ENCODE assay signal across 2 cellular contexts in the genomic region with DNA sequence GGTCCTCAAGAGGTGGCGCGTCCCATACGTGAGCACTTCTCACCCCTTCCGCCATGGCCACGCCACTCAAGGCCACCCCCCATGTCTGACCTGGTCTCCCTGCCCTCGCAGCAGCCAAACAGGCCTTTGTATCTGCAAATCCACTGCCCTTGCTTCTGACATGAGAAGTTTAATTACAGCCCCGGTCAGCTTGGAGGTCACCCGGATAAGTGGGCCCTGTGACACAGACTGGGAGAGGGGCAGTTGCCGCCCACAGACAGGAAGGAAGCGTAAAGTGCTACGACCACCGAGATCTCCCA.
TF ChIP-seq lines count a peak whose summit lies in the region.

No MANE protein-coding gene starts in this region.

TF ChIP-seq in SK-N-SH, 30 proteins besides CTCF, POLR2A, EP300 and RAD21 (continued from another document):
- TF ChIP-seq, protein P1, sequence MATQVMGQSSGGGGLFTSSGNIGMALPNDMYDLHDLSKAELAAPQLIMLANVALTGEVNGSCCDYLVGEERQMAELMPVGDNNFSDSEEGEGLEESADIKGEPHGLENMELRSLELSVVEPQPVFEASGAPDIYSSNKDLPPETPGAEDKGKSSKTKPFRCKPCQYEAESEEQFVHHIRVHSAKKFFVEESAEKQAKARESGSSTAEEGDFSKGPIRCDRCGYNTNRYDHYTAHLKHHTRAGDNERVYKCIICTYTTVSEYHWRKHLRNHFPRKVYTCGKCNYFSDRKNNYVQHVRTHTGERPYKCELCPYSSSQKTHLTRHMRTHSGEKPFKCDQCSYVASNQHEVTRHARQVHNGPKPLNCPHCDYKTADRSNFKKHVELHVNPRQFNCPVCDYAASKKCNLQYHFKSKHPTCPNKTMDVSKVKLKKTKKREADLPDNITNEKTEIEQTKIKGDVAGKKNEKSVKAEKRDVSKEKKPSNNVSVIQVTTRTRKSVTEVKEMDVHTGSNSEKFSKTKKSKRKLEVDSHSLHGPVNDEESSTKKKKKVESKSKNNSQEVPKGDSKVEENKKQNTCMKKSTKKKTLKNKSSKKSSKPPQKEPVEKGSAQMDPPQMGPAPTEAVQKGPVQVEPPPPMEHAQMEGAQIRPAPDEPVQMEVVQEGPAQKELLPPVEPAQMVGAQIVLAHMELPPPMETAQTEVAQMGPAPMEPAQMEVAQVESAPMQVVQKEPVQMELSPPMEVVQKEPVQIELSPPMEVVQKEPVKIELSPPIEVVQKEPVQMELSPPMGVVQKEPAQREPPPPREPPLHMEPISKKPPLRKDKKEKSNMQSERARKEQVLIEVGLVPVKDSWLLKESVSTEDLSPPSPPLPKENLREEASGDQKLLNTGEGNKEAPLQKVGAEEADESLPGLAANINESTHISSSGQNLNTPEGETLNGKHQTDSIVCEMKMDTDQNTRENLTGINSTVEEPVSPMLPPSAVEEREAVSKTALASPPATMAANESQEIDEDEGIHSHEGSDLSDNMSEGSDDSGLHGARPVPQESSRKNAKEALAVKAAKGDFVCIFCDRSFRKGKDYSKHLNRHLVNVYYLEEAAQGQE (IDR thresholded peaks at IDR 0.05; ENCODE audit: low read depth, low read length) = no peak
- no peak for TF ChIP-seq RCOR1 (IDR thresholded peaks at IDR 0.05; ENCODE audit: low read length)
- TF ChIP-seq RFX5 (IDR thresholded peaks at IDR 0.05; ENCODE audit: low read length) = no peak
- TF ChIP-seq NRF1 (IDR thresholded peaks at IDR 0.05; ENCODE audit: low read depth, low read length) = no peak
- TF ChIP-seq YY1 (IDR thresholded peaks at IDR 0.05; ENCODE audit: low read depth) = no peak
- no peak for TF ChIP-seq MXI1 (IDR thresholded peaks at IDR 0.05; ENCODE audit: low read depth, low read length)
- no peak for TF ChIP-seq POLR2AphosphoS5 (IDR thresholded peaks at IDR 0.05; ENCODE audit: low read depth, low read length)

TF ChIP-seq in SK-N-SH treated with all-trans-retinoic acid at 6 μM for 48 hours, 23 proteins besides CTCF, POLR2A, EP300 and RAD21:
- TF ChIP-seq, protein P2, sequence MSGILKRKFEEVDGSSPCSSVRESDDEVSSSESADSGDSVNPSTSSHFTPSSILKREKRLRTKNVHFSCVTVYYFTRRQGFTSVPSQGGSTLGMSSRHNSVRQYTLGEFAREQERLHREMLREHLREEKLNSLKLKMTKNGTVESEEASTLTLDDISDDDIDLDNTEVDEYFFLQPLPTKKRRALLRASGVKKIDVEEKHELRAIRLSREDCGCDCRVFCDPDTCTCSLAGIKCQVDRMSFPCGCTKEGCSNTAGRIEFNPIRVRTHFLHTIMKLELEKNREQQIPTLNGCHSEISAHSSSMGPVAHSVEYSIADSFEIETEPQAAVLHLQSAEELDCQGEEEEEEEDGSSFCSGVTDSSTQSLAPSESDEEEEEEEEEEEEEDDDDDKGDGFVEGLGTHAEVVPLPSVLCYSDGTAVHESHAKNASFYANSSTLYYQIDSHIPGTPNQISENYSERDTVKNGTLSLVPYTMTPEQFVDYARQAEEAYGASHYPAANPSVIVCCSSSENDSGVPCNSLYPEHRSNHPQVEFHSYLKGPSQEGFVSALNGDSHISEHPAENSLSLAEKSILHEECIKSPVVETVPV (CRISPR knock-in tag; IDR thresholded peaks at IDR 0.05) = no peak
- TF ChIP-seq, protein P3, sequence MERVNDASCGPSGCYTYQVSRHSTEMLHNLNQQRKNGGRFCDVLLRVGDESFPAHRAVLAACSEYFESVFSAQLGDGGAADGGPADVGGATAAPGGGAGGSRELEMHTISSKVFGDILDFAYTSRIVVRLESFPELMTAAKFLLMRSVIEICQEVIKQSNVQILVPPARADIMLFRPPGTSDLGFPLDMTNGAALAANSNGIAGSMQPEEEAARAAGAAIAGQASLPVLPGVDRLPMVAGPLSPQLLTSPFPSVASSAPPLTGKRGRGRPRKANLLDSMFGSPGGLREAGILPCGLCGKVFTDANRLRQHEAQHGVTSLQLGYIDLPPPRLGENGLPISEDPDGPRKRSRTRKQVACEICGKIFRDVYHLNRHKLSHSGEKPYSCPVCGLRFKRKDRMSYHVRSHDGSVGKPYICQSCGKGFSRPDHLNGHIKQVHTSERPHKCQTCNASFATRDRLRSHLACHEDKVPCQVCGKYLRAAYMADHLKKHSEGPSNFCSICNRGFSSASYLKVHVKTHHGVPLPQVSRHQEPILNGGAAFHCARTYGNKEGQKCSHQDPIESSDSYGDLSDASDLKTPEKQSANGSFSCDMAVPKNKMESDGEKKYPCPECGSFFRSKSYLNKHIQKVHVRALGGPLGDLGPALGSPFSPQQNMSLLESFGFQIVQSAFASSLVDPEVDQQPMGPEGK (CRISPR knock-in tag; IDR thresholded peaks at IDR 0.05; ENCODE audit: borderline replicate concordance) = no peak
- TF ChIP-seq, protein P4, sequence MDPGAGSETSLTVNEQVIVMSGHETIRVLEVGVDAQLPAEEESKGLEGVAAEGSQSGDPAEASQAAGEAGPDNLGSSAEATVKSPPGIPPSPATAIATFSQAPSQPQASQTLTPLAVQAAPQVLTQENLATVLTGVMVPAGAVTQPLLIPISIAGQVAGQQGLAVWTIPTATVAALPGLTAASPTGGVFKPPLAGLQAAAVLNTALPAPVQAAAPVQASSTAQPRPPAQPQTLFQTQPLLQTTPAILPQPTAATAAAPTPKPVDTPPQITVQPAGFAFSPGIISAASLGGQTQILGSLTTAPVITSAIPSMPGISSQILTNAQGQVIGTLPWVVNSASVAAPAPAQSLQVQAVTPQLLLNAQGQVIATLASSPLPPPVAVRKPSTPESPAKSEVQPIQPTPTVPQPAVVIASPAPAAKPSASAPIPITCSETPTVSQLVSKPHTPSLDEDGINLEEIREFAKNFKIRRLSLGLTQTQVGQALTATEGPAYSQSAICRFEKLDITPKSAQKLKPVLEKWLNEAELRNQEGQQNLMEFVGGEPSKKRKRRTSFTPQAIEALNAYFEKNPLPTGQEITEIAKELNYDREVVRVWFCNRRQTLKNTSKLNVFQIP (CRISPR knock-in tag; IDR thresholded peaks at IDR 0.05; ENCODE audit: borderline replicate concordance, low read depth) = no peak
- TF ChIP-seq ZNF565 (CRISPR knock-in tag; conservative IDR thresholded peaks at IDR 0.05; ENCODE audit: low read depth) = no peak
- TF ChIP-seq, protein P5, sequence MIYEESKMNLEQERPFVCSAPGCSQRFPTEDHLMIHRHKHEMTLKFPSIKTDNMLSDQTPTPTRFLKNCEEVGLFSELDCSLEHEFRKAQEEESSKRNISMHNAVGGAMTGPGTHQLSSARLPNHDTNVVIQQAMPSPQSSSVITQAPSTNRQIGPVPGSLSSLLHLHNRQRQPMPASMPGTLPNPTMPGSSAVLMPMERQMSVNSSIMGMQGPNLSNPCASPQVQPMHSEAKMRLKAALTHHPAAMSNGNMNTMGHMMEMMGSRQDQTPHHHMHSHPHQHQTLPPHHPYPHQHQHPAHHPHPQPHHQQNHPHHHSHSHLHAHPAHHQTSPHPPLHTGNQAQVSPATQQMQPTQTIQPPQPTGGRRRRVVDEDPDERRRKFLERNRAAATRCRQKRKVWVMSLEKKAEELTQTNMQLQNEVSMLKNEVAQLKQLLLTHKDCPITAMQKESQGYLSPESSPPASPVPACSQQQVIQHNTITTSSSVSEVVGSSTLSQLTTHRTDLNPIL (CRISPR knock-in tag; IDR thresholded peaks at IDR 0.05; ENCODE audit: low read depth) = no peak
- no peak for TF ChIP-seq ESRRG (CRISPR knock-in tag; IDR thresholded peaks at IDR 0.05)
- no peak for TF ChIP-seq BACH2 (CRISPR knock-in tag; IDR thresholded peaks at IDR 0.05; ENCODE audit: borderline replicate concordance)
- no peak for TF ChIP-seq PPARA (CRISPR knock-in tag; IDR thresholded peaks at IDR 0.05; ENCODE audit: borderline replicate concordance)
- TF ChIP-seq TCF4 (CRISPR knock-in tag; IDR thresholded peaks at IDR 0.05; ENCODE audit: borderline replicate concordance) = no peak
- no peak for TF ChIP-seq ZNF70 (CRISPR knock-in tag; IDR thresholded peaks at IDR 0.05)
- no peak for TF ChIP-seq SNAI2 (CRISPR knock-in tag; IDR thresholded peaks at IDR 0.05)
- no peak for TF ChIP-seq RARB (CRISPR knock-in tag; IDR thresholded peaks at IDR 0.05)
- TF ChIP-seq ZFP30 (CRISPR knock-in tag; IDR thresholded peaks at IDR 0.05) = no peak
- no peak for TF ChIP-seq ZNF8 (CRISPR knock-in tag; IDR thresholded peaks at IDR 0.05)
